8 cellular contexts compared by ENCODE assay signal in genomic region chr16:59263980-59264379, GRCh38.
"Had no signal": no experiment of that assay in that cellular context is flagged by ENCODE, and none has a peak within 500 bp of the region (broad histone marks: within the 10 kb centered on the region; RNA-seq: fewer than 3 reads in every experiment).

No MANE protein-coding gene starts in this region.

- H3K4me2 ChIP-seq: KMS-11 had no signal

- H3K27ac ChIP-seq: HL-60, KMS-11 had no signal

- H3K9ac ChIP-seq: KMS-11 had no signal

- ATAC-seq: HepG2, K562 had no signal

- FAIRE-seq: HepG2, HTR-8/SVneo, K562 had no signal

- DNase-seq: IMR-90, KBM-7, KG1 had no signal

- H3K4me3 ChIP-seq: K562 had no signal
